Comparison of ENCODE assay signal across 31 cellular contexts in the genomic region with DNA sequence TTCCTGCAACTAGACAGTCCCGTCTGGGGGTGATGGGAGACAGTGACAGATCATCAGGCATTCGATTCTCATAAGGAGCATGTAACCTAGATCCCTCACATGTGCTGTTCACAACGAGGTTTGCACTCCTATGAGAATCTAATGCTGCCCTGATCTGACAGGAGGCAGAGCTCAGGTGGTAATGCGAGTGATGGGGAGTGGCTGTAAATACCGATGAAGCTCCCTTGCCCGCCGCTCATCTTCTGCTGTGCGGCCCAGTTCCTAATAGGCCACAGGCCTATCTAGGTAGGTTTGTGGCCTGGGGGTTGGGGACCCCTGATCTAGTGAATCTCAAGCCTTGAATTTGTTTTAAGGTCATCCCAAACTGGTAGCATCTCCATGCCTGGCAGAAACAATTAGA. TPM values are rescaled to one million over a fixed set of nuclear protein-coding genes. Genes with fewer than 3 reads are reported as not detected.
A peak's percentile ranks its signal among the peaks of the same experiment; 100 is the strongest.
DNase-seq lines count a peak whose midpoint lies in the region; TF ChIP-seq lines count a peak whose summit lies in the region.
"Had no signal": no experiment of that assay in that cellular context is flagged by ENCODE, and none has a peak within 500 bp of the region (broad histone marks: within the 10 kb centered on the region; RNA-seq: fewer than 3 reads in every experiment).

No MANE protein-coding gene starts in this region.

- H4K20me1 ChIP-seq in PC-9 (ENCODE audit: insufficient read depth): no peaks in the 10 kb centered on the region
- H4K20me1 ChIP-seq: BLaER1; BLaER1 treated with 17β-estradiol and CSF1 and Interleukin-3, amounts not matched to agents 10 nM and 100 nM had no signal

- H3K36me3 Mint-ChIP-seq in activated CD4-positive, alpha-beta T cell treated with anti-CD3 and anti-CD28 coated beads, Interleukin-2, amount 10 ng/mL, durations not matched to agents 24 days and 14 days (ENCODE audit: low read depth): peaks cover 1% of the 10 kb centered on the region
- H3K36me3 Mint-ChIP-seq: CD14-positive monocyte; CD4-positive, alpha-beta memory T cell; CD4-positive, CD25-positive, alpha-beta regulatory T cell; CD8-positive, alpha-beta memory T cell; CD8-positive, alpha-beta T cell had no signal

- peaks cover 7% of the 10 kb centered on the region for H3K9me3 Mint-ChIP-seq in activated CD4-positive, alpha-beta T cell treated with anti-CD3 and anti-CD28 coated beads, Interleukin-2, amount 10 ng/mL, durations not matched to agents 24 days and 14 days

- no peak overlapping the region for H3K4me3 ChIP-seq in HEK293 (ENCODE audit: low read depth, low read length)
- H3K4me3 ChIP-seq in esophagus muscularis mucosa: no peak overlapping the region
- H3K4me3 ChIP-seq in PC-9: no peak overlapping the region
- H3K4me3 ChIP-seq: A549; BLaER1; BLaER1 treated with 17β-estradiol and CSF1 and Interleukin-3, amounts not matched to agents 10 nM and 100 nM had no signal

- no peak overlapping the region for H3K27ac Mint-ChIP-seq in activated CD4-positive, alpha-beta T cell treated with anti-CD3 and anti-CD28 coated beads, Interleukin-2, amount 10 ng/mL, durations not matched to agents 24 days and 14 days
- H3K27ac Mint-ChIP-seq: B cell; CD4-positive, alpha-beta memory T cell; CD4-positive, alpha-beta T cell; CD4-positive, CD25-positive, alpha-beta regulatory T cell; CD8-positive, alpha-beta memory T cell; CD8-positive, alpha-beta T cell had no signal

- H3K9me3 ChIP-seq in HEK293 (ENCODE audit: control insufficient read depth, insufficient read depth, low read depth, low read length) (no peaks in the 10 kb centered on the region), esophagus muscularis mucosa (no peaks in the 10 kb centered on the region), PC-9 (ENCODE audit: insufficient read depth, low read depth) (no peaks in the 10 kb centered on the region)
- H3K9me3 ChIP-seq: A549, BE2C, Caco-2 had no signal

- H3K27me3 Mint-ChIP-seq in activated CD4-positive, alpha-beta T cell treated with anti-CD3 and anti-CD28 coated beads, Interleukin-2, amount 10 ng/mL, durations not matched to agents 24 days and 14 days: peaks cover 3% of the 10 kb centered on the region

- POLR2A ChIA-PET in HEK293 (lab: Yijun Ruan, JAX) (no interaction called here), PC-9 (lab: Charles Lee; ENCODE audit: unreplicated experiment) (no interaction called here)

- no TSS peak for BruUV-seq in PC-9 (replicated peaks; lab: Mats Ljungman, UMichigan)

- no peaks in the 10 kb centered on the region for H3K36me3 ChIP-seq in HEK293 (ENCODE audit: control insufficient read depth in 2 of 2, insufficient read depth in 1 of 2, low read length in 2 of 2)
- H3K36me3 ChIP-seq in esophagus muscularis mucosa: no peaks in the 10 kb centered on the region
- no peaks in the 10 kb centered on the region for H3K36me3 ChIP-seq in PC-9 (ENCODE audit: low read depth)
- H3K36me3 ChIP-seq: BE2C; BLaER1; BLaER1 treated with 17β-estradiol and CSF1 and Interleukin-3, amounts not matched to agents 10 nM and 100 nM had no signal

- H3K27me3 ChIP-seq in esophagus muscularis mucosa: no peaks in the 10 kb centered on the region
- peaks cover 50% of the 10 kb centered on the region for H3K27me3 ChIP-seq in PC-9 (ENCODE audit: insufficient read depth, low read depth)
- H3K27me3 ChIP-seq: BE2C; BLaER1; BLaER1 treated with 17β-estradiol and CSF1 and Interleukin-3, amounts not matched to agents 10 nM and 100 nM had no signal

- no peaks in the 10 kb centered on the region for H3K9me2 ChIP-seq in PC-9 (ENCODE audit: insufficient read depth)

- DNase-seq in esophagus muscularis mucosa (ENCODE audit: extremely low spot score) (peak; percentile 47), PC-9 (no peak)
- no peak for DNase-seq in activated CD4-positive, alpha-beta T cell treated with anti-CD3 and anti-CD28 coated beads, Interleukin-2, amount 10 ng/mL, durations not matched to agents 24 days and 14 days
- DNase-seq: 8988T; ACHN; AML-193; BE2C; C1 segment of cervical spinal cord; Caco-2; Calu3; CD4-positive, alpha-beta memory T cell; CD4-positive, alpha-beta T cell; CD4-positive, CD25-positive, alpha-beta regulatory T cell; CD8-positive, alpha-beta memory T cell; CD8-positive, alpha-beta T cell; COR-L47; DMS 273 treated with DMSO at 0.1 percent for 48 hours; DMS153; DMS53; DMS79; DMS79 treated with DMSO at 0.1 percent for 48 hours; DND-41; EL had no signal

- CTCF ChIA-PET in HEK293 (lab: Yijun Ruan, JAX) (no interaction called here), PC-9 (lab: Charles Lee) (no interaction called here)

- H3K4me1 Mint-ChIP-seq in activated CD4-positive, alpha-beta T cell treated with anti-CD3 and anti-CD28 coated beads, Interleukin-2, amount 10 ng/mL, durations not matched to agents 24 days and 14 days: peaks cover 5% of the 10 kb centered on the region
- H3K4me1 Mint-ChIP-seq: B cell; CD4-positive, alpha-beta memory T cell; CD4-positive, CD25-positive, alpha-beta regulatory T cell; CD8-positive, alpha-beta memory T cell had no signal

- no peaks in the 10 kb centered on the region for H3F3A ChIP-seq in PC-9 (ENCODE audit: insufficient read depth, low read depth)

- no peaks in the 10 kb centered on the region for H3K4me1 ChIP-seq in HEK293 (ENCODE audit: control insufficient read depth, insufficient read depth, low read length)
- H3K4me1 ChIP-seq in esophagus muscularis mucosa: no peaks in the 10 kb centered on the region
- no peaks in the 10 kb centered on the region for H3K4me1 ChIP-seq in PC-9 (replicated peaks; ENCODE audit: insufficient read depth)
- H3K4me1 ChIP-seq: A549; BLaER1; BLaER1 treated with 17β-estradiol and CSF1 and Interleukin-3, amounts not matched to agents 10 nM and 100 nM; Caco-2 had no signal

- no peak overlapping the region for H3K27ac ChIP-seq in HEK293 (ENCODE audit: extremely low read depth, low read depth, low read length)
- H3K27ac ChIP-seq in esophagus muscularis mucosa (replicated peaks in 1 of 4): no peak overlapping the region
- H3K27ac ChIP-seq in PC-9: no peak overlapping the region
- H3K27ac ChIP-seq: 22Rv1; A549; BLaER1; BLaER1 treated with 17β-estradiol and CSF1 and Interleukin-3, amounts not matched to agents 10 nM and 100 nM; C4-2B had no signal

- TF ChIP-seq CTCF in HEK293 (tag by site-specific recombination; IDR thresholded peaks at IDR 0.05): no peak
- TF ChIP-seq CTCF in esophagus muscularis mucosa (IDR thresholded peaks at IDR 0.05): no peak
- no peak for TF ChIP-seq CTCF in PC-9 (conservative IDR thresholded peaks at IDR 0.05)

- intact Hi-C loops in esophagus muscularis mucosa (cut with DNase I) (no loop called here), PC-9 (cut with micrococcal nuclease; ENCODE audit: unreplicated experiment) (no loop called here)
- intact Hi-C loops in activated CD4-positive, alpha-beta T cell treated with anti-CD3 and anti-CD28 coated beads, Interleukin-2, amount 10 ng/mL, durations not matched to agents 24 days and 14 days (cut with micrococcal nuclease): no loop called here

- no peak overlapping the region for H2AFZ ChIP-seq in PC-9

- no peak for TF ChIP-seq EP300 in esophagus muscularis mucosa (IDR thresholded peaks at IDR 0.05)

- H3K4me3 Mint-ChIP-seq in activated CD4-positive, alpha-beta T cell treated with anti-CD3 and anti-CD28 coated beads, Interleukin-2, amount 10 ng/mL, durations not matched to agents 24 days and 14 days: no peak overlapping the region
- H3K4me3 Mint-ChIP-seq: B cell; CD14-positive monocyte; CD4-positive, alpha-beta memory T cell; CD4-positive, alpha-beta T cell; CD4-positive, CD25-positive, alpha-beta regulatory T cell; CD8-positive, alpha-beta memory T cell; CD8-positive, alpha-beta T cell had no signal

- 87% methylated on average over 6 of the region's 8 CpGs for WGBS in esophagus muscularis mucosa

- no peak for TF ChIP-seq POLR2A in esophagus muscularis mucosa (IDR thresholded peaks at IDR 0.05; ENCODE audit: low read depth)

- H3K4me2 ChIP-seq in PC-9: no peak overlapping the region
- H3K4me2 ChIP-seq: A549; BLaER1; BLaER1 treated with 17β-estradiol and CSF1 and Interleukin-3, amounts not matched to agents 10 nM and 100 nM had no signal

- no peaks in the 10 kb centered on the region for H3K79me2 ChIP-seq in PC-9 (ENCODE audit: low read depth)

TF ChIP-seq in HEK293, 187 proteins besides CTCF, POLR2A, EP300 and RAD21:
- TF ChIP-seq ZNF549 (tag by site-specific recombination; IDR thresholded peaks at IDR 0.05): no peak
- TF ChIP-seq ZNF610 (tag by site-specific recombination; IDR thresholded peaks at IDR 0.05; ENCODE audit: borderline replicate concordance): peak; percentile 91
- no peak for TF ChIP-seq ZFHX2 (tag by site-specific recombination; conservative IDR thresholded peaks at IDR 0.05)

RNA-seq across cellular contexts. Expression of a gene that starts 27.3 kb away (rescaled TPM):
- total RNA-seq in esophagus muscularis mucosa: 10 to 100 TPM; 17.0 to 30.3 (median 21.0) TPM
- total RNA-seq in activated CD4-positive, alpha-beta T cell treated with anti-CD3 and anti-CD28 coated beads, Interleukin-2, amount 10 ng/mL, durations not matched to agents 24 days and 14 days: 0.82 and 1.1 TPM in 2 replicates
- not detected in 2 replicates for total RNA-seq in PC-9 (2021)
- total RNA-seq: CD4-positive, alpha-beta memory T cell; CD4-positive, alpha-beta T cell; CD4-positive, CD25-positive, alpha-beta regulatory T cell had no signal
